In genomic region chr6:108592371-108593337, GRCh38 we compare ENCODE assay signal across 8 cellular contexts. TPM values are rescaled to one million over a fixed set of nuclear protein-coding genes. Genes with fewer than 3 reads are reported as not detected.
DNase-seq lines count a peak whose midpoint lies in the region; ATAC-seq and TF ChIP-seq lines count a peak whose summit lies in the region.

No MANE protein-coding gene starts in this region.

- H3K27me3 Mint-ChIP-seq in IgD-negative memory B cell (peaks cover 2% of the 10 kb centered on the region), progenitor cell of endocrine pancreas (no peaks in the 10 kb centered on the region)

- H3K9me3 ChIP-seq in DND-41 (ENCODE audit: insufficient read depth, low read length, severe bottlenecking) (no peaks in the 10 kb centered on the region), esophagus (ENCODE audit: control insufficient read depth in 2 of 2, insufficient read depth in 1 of 2, low read depth in 1 of 2, low read length in 1 of 2) (no peaks in the 10 kb centered on the region)

- H2AFZ ChIP-seq in DND-41 (ENCODE audit: low read depth, low read length): no peak overlapping the region

- H4K20me1 ChIP-seq in DND-41 (ENCODE audit: insufficient read depth, low read length): peaks cover 38% of the 10 kb centered on the region

- H3K4me2 ChIP-seq in DND-41 (ENCODE audit: insufficient read depth, low read length): peak overlapping the region; percentile 45

- peaks cover 47% of the 10 kb centered on the region for H3K4me1 ChIP-seq in DND-41 (ENCODE audit: insufficient read depth, low read length)
- H3K4me1 ChIP-seq in esophagus (ENCODE audit: control insufficient read depth in 2 of 2, insufficient read depth in 2 of 2, low read length in 1 of 2): peaks cover 6 to 12% of the 10 kb centered on the region in 2 donors

- no peak for TF ChIP-seq CTCF in DND-41 (IDR thresholded peaks at IDR 0.05; ENCODE audit: borderline replicate concordance, extremely low read depth, low read length, poor library complexity, severe bottlenecking)
- TF ChIP-seq CTCF in progenitor cell of endocrine pancreas (IDR thresholded peaks at IDR 0.05; ENCODE audit: unreplicated experiment): no peak

- H3K36me3 ChIP-seq in DND-41 (ENCODE audit: insufficient read depth, low read length) (no peaks in the 10 kb centered on the region), esophagus (ENCODE audit: control insufficient read depth in 2 of 2, insufficient read depth in 2 of 2, low read length in 1 of 2) (no peaks in the 10 kb centered on the region)

- peaks cover 0 to 1% (median 0%) of the 10 kb centered on the region in 3 donors for H3K9me3 Mint-ChIP-seq in IgD-negative memory B cell
- H3K9me3 Mint-ChIP-seq in progenitor cell of endocrine pancreas (ENCODE audit: low read depth): no peaks in the 10 kb centered on the region

- peaks cover 60% of the 10 kb centered on the region for H3K79me2 ChIP-seq in DND-41 (ENCODE audit: insufficient read depth, low read length)

- no peak overlapping the region for H3K4me3 ChIP-seq in DND-41 (ENCODE audit: low read depth in 1 of 2, low read length in 2 of 2)
- H3K4me3 ChIP-seq in esophagus (ENCODE audit: low read depth in 1 of 2, low read length in 2 of 2): no peak overlapping the region

- peak; percentile 89 for DNase-seq in DND-41
- DNase-seq in activated CD4-positive, alpha-beta T cell treated with anti-CD3 and anti-CD28 coated beads for 4 hours: peak; percentile 7 to 19
- no peak for DNase-seq in progenitor cell of endocrine pancreas (ENCODE audit: low spot score, unreplicated experiment)
- DNase-seq in NCI-H446 (lab: John Stamatoyannopoulos, UW): no peak
- no peak for DNase-seq in iPS-NIHi7 (ENCODE audit: extremely low spot score)

- H3K36me3 Mint-ChIP-seq in IgD-negative memory B cell: no peaks in the 10 kb centered on the region
- H3K36me3 Mint-ChIP-seq in progenitor cell of endocrine pancreas (ENCODE audit: insufficient read depth): peaks cover 2% of the 10 kb centered on the region

- no peak overlapping the region for H3K9ac ChIP-seq in DND-41 (ENCODE audit: low read depth, low read length)

- H3K4me1 Mint-ChIP-seq in IgD-negative memory B cell (peaks cover 55 to 71% (median 69%) of the 10 kb centered on the region in 3 donors), progenitor cell of endocrine pancreas (ENCODE audit: low read depth) (peaks cover 37% of the 10 kb centered on the region)

- H3K27ac Mint-ChIP-seq in IgD-negative memory B cell: peak overlapping the region; percentile 18 to 79 (median 65)
- H3K27ac Mint-ChIP-seq in progenitor cell of endocrine pancreas: peak overlapping the region; percentile 49

- WGBS in esophagus, 2 donors: 42 to 48% methylated on average over 10 of the region's 10 CpGs

- H3K27me3 ChIP-seq in DND-41 (ENCODE audit: insufficient read depth, low read length, poor library complexity) (no peaks in the 10 kb centered on the region), esophagus (ENCODE audit: control insufficient read depth in 1 of 2, insufficient read depth in 2 of 2, low read length in 2 of 2) (no peaks in the 10 kb centered on the region)

- H3K4me3 Mint-ChIP-seq in IgD-negative memory B cell (peak overlapping the region in 2 of 4 donors; percentile 50 to 73), progenitor cell of endocrine pancreas (ENCODE audit: low read depth) (no peak overlapping the region)

- peak overlapping the region; percentile 49 for H3K27ac ChIP-seq in DND-41 (ENCODE audit: low read length)
- H3K27ac ChIP-seq in esophagus (ENCODE audit: low read depth in 2 of 2, low read length in 1 of 2): peak overlapping the region; percentile 66 to 89

- ATAC-seq in DND-41 (ENCODE audit: insufficient read depth, low read depth) (peak; percentile 99), GM21360 (IDR thresholded peaks at IDR 0.05; ENCODE audit: unreplicated experiment) (peak; percentile 81)

RNA-seq across cellular contexts. Expression of gene FOXO3, which starts 31.9 kb away (rescaled TPM):
- 15.5 TPM for polyA plus RNA-seq in IgD-negative memory B cell
- polyA plus RNA-seq in esophagus: 10 to 100 TPM in 1 of 2 donors, 1 to 10 TPM in 1; 9.6 to 15.3 TPM
- total RNA-seq in progenitor cell of endocrine pancreas: 45.2 and 47.6 TPM in 2 replicates

Comparison
In these comparisons a context has a peak if more than half of its experiments do, and no peak if none do; other contexts are left out.
1. DNase-seq: peak in DND-41 (single experiment) and activated CD4-positive, alpha-beta T cell treated with anti-CD3 and anti-CD28 coated beads for 4 hours (2 of 2); none in progenitor cell of endocrine pancreas (single experiment), NCI-H446 (0 of 2) and iPS-NIHi7 (single experiment).